11 cellular contexts compared by ENCODE assay signal in the genomic region with DNA sequence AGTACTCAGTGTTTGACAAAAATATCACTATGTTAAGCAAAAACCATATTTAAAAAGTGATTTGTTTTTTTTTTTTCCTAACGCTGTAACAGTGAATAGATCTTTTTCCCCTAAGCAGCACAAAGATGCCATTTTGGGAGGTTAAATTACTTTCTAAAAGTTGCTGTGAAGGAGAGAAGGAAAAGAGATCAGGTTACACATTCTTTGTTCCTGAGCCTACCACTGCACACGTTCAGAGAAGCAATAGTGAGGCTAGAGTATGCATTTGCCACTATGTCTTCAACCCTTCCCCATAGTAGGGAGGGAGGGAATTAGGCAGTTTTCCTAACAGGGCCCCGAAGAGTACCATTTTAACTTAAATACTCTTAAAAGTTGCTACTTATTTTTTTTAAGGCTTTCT. TPM values are rescaled to one million over a fixed set of nuclear protein-coding genes. Genes with fewer than 3 reads are reported as not detected.
DNase-seq lines count a peak whose midpoint lies in the region; ATAC-seq, FAIRE-seq and TF ChIP-seq lines count a peak whose summit lies in the region.
"Had no signal": no experiment of that assay in that cellular context is flagged by ENCODE, and none has a peak within 500 bp of the region (broad histone marks: within the 10 kb centered on the region; RNA-seq: fewer than 3 reads in every experiment).

No MANE protein-coding gene starts in this region.

- H3K4me1 Mint-ChIP-seq in naive thymus-derived CD4-positive, alpha-beta T cell, result peaks cover 0 to 19% (median 13%) of the 10 kb centered on the region in 7 donors
- H3K4me1 Mint-ChIP-seq in Calu3 (ENCODE audit: low read depth, unreplicated experiment), result no peaks in the 10 kb centered on the region

- H2AK5ac ChIP-seq in mesendoderm (ENCODE audit: low read length), result no peak overlapping the region

- no peak overlapping the region for H3K4me3 ChIP-seq in bronchial epithelial cell (ENCODE audit: low read depth, low read length)
- H3K4me3 ChIP-seq in mesendoderm (ENCODE audit: low read length), result no peak overlapping the region
- H3K4me3 ChIP-seq in naive thymus-derived CD4-positive, alpha-beta T cell (ENCODE audit: low read length), result no peak overlapping the region
- H3K4me3 ChIP-seq: body of pancreas, vagina had no signal

- H3K9me3 Mint-ChIP-seq in naive thymus-derived CD4-positive, alpha-beta T cell, result no peaks in the 10 kb centered on the region
- H3K9me3 Mint-ChIP-seq in Calu3 (ENCODE audit: low read depth, unreplicated experiment), result no peaks in the 10 kb centered on the region

- H3K79me2 ChIP-seq in mesendoderm (ENCODE audit: control insufficient read depth, insufficient read depth, low read length), result peaks cover 57% of the 10 kb centered on the region

- no peak overlapping the region for H3K4me3 Mint-ChIP-seq in naive thymus-derived CD4-positive, alpha-beta T cell
- H3K4me3 Mint-ChIP-seq in Calu3 (ENCODE audit: low read depth, unreplicated experiment), result no peak overlapping the region

- H3K9ac ChIP-seq in mesendoderm (ENCODE audit: low read length), result no peak overlapping the region

- H3K27ac Mint-ChIP-seq in naive thymus-derived CD4-positive, alpha-beta T cell, result no peak overlapping the region
- H3K27ac Mint-ChIP-seq in Calu3 (ENCODE audit: unreplicated experiment), result no peak overlapping the region

- H2BK15ac ChIP-seq in mesendoderm (replicated peaks; ENCODE audit: low read depth), result no peak overlapping the region

- H3K4ac ChIP-seq in mesendoderm (ENCODE audit: low read depth, low read length), result no peak overlapping the region

- no peaks in the 10 kb centered on the region for H3K79me1 ChIP-seq in mesendoderm (ENCODE audit: low read length)

- H3K36me3 ChIP-seq in bronchial epithelial cell (ENCODE audit: control insufficient read depth, insufficient read depth, low read length) (no peaks in the 10 kb centered on the region), mesendoderm (ENCODE audit: control insufficient read depth, insufficient read depth, low read length) (no peaks in the 10 kb centered on the region)
- H3K36me3 ChIP-seq in naive thymus-derived CD4-positive, alpha-beta T cell (ENCODE audit: control insufficient read depth in 2 of 3, insufficient read depth in 3 of 3, low read length in 3 of 3), result no peaks in the 10 kb centered on the region
- H3K36me3 ChIP-seq: vagina had no signal

- POLR2A ChIA-PET in naive thymus-derived CD4-positive, alpha-beta T cell (lab: Charles Lee), result no interaction called here

- no peak overlapping the region for H3K18ac ChIP-seq in mesendoderm (ENCODE audit: low read length)

- no peak overlapping the region for H2BK5ac ChIP-seq in mesendoderm (ENCODE audit: low read length)

- CTCF ChIA-PET in naive thymus-derived CD4-positive, alpha-beta T cell (lab: Charles Lee), result no interaction called here
- CTCF ChIA-PET in Calu3 (lab: Charles Lee), result no interaction called here

- H2BK120ac ChIP-seq in mesendoderm (ENCODE audit: low read depth, low read length), result no peak overlapping the region

- intact Hi-C loops in naive thymus-derived CD4-positive, alpha-beta T cell (cut with micrococcal nuclease), result no loop called here
- intact Hi-C loops in Calu3 (cut with micrococcal nuclease; ENCODE audit: unreplicated experiment), result loop anchor here (5.0 kb wide), 1 partner anchor 37 kb away; no protein-coding TSS in a partner anchor

- no peak overlapping the region for H4K5ac ChIP-seq in mesendoderm (ENCODE audit: low read length)

- TF ChIP-seq RAD21 in Ishikawa (IDR thresholded peaks at IDR 0.05; ENCODE audit: low read depth), result no peak

- TF ChIP-seq CTCF in bronchial epithelial cell (IDR thresholded peaks at IDR 0.05; ENCODE audit: insufficient read depth, low read length, severe bottlenecking) (no peak), Calu3 (IDR thresholded peaks at IDR 0.05; ENCODE audit: unreplicated experiment) (no peak)

- H3K4me1 ChIP-seq in mesendoderm (ENCODE audit: control insufficient read depth, low read depth, low read length), result peaks cover 3% of the 10 kb centered on the region
- H3K4me1 ChIP-seq in naive thymus-derived CD4-positive, alpha-beta T cell (ENCODE audit: control insufficient read depth in 2 of 2, insufficient read depth in 2 of 2, low read length in 2 of 2), result no peaks in the 10 kb centered on the region
- H3K4me1 ChIP-seq: body of pancreas had no signal

- no peaks in the 10 kb centered on the region for H3K9me3 ChIP-seq in naive thymus-derived CD4-positive, alpha-beta T cell (ENCODE audit: control insufficient read depth in 2 of 3, low read length in 3 of 3)
- H3K9me3 ChIP-seq: body of pancreas, vagina had no signal

- no peak for FAIRE-seq in bronchial epithelial cell (lab: Jason Lieb, UNC)

- H3K27me3 Mint-ChIP-seq in naive thymus-derived CD4-positive, alpha-beta T cell, result peaks cover 0 to 2% (median 0%) of the 10 kb centered on the region in 5 donors
- no peaks in the 10 kb centered on the region for H3K27me3 Mint-ChIP-seq in Calu3 (ENCODE audit: unreplicated experiment)

- no peak overlapping the region for H3K4me2 ChIP-seq in mesendoderm (ENCODE audit: low read length)

- no peaks in the 10 kb centered on the region for H3K36me3 Mint-ChIP-seq in naive thymus-derived CD4-positive, alpha-beta T cell
- H3K36me3 Mint-ChIP-seq in Calu3 (ENCODE audit: insufficient read depth, unreplicated experiment), result no peaks in the 10 kb centered on the region

- no peak overlapping the region for H4K8ac ChIP-seq in mesendoderm (ENCODE audit: low read depth, low read length)

- ATAC-seq in HG02678 (IDR thresholded peaks at IDR 0.05; ENCODE audit: unreplicated experiment) (no peak), HG02610 (IDR thresholded peaks at IDR 0.05; ENCODE audit: unreplicated experiment) (no peak)
- ATAC-seq in naive thymus-derived CD4-positive, alpha-beta T cell, result no peak
- ATAC-seq: body of pancreas had no signal

- no TSS peak for BruUV-seq in Calu3 (replicated peaks; lab: Mats Ljungman, UMichigan)

- no CpG with 5 or more reads among the region's 3 CpGs for WGBS in mesendoderm (ENCODE audit: extremely low coverage, insufficient coverage, low lambda C conversion rate)

- DNase-seq in AG20443 (ENCODE audit: low spot score), result peak; percentile 63
- DNase-seq in bronchial epithelial cell (ENCODE audit: low read depth), result peak; percentile 54
- peak; percentile 94 for DNase-seq in mesendoderm
- no peak for DNase-seq in naive thymus-derived CD4-positive, alpha-beta T cell
- no peak for DNase-seq in Calu3
- DNase-seq: body of pancreas, nucleus accumbens had no signal

- no peak overlapping the region for H3K23ac ChIP-seq in mesendoderm (ENCODE audit: low read length)

- no peak overlapping the region for H3K27ac ChIP-seq in mesendoderm (ENCODE audit: low read depth, low read length)
- H3K27ac ChIP-seq in naive thymus-derived CD4-positive, alpha-beta T cell (ENCODE audit: low read depth, low read length), result no peak overlapping the region
- H3K27ac ChIP-seq: vagina had no signal

- no peaks in the 10 kb centered on the region for H3K27me3 ChIP-seq in bronchial epithelial cell (ENCODE audit: control insufficient read depth, insufficient read depth, low read length)
- no peaks in the 10 kb centered on the region for H3K27me3 ChIP-seq in mesendoderm (ENCODE audit: insufficient read depth, low read length, poor library complexity)
- H3K27me3 ChIP-seq in naive thymus-derived CD4-positive, alpha-beta T cell (ENCODE audit: control insufficient read depth in 2 of 2, insufficient read depth in 2 of 2, low read length in 2 of 2), result no peaks in the 10 kb centered on the region
- H3K27me3 ChIP-seq: body of pancreas, vagina had no signal

- TF ChIP-seq EP300 in Ishikawa (IDR thresholded peaks at IDR 0.05; ENCODE audit: borderline replicate concordance), result no peak

- no peak overlapping the region for H3K56ac ChIP-seq in mesendoderm (ENCODE audit: low read length)

TF ChIP-seq in Ishikawa, 13 proteins besides CTCF, POLR2A, EP300 and RAD21 (continues in another document):
- TF ChIP-seq, protein P1, sequence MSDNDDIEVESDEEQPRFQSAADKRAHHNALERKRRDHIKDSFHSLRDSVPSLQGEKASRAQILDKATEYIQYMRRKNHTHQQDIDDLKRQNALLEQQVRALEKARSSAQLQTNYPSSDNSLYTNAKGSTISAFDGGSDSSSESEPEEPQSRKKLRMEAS (IDR thresholded peaks at IDR 0.05), result peak; percentile 62
- TF ChIP-seq FOXM1 (IDR thresholded peaks at IDR 0.05; ENCODE audit: borderline replicate concordance, low read depth) (no peak), CREB1 (IDR thresholded peaks at IDR 0.05; ENCODE audit: low read depth) (no peak), ZBTB7A (IDR thresholded peaks at IDR 0.05; ENCODE audit: low read depth) (no peak), YY1 (IDR thresholded peaks at IDR 0.05; ENCODE audit: low read depth) (peak; percentile 72), TAF1 (IDR thresholded peaks at IDR 0.05; ENCODE audit: low read depth) (no peak), NFIC (IDR thresholded peaks at IDR 0.05) (no peak), TEAD4 (IDR thresholded peaks at IDR 0.05) (peak; percentile 80)
- TF ChIP-seq, protein P2, sequence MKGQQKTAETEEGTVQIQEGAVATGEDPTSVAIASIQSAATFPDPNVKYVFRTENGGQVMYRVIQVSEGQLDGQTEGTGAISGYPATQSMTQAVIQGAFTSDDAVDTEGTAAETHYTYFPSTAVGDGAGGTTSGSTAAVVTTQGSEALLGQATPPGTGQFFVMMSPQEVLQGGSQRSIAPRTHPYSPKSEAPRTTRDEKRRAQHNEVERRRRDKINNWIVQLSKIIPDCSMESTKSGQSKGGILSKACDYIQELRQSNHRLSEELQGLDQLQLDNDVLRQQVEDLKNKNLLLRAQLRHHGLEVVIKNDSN (IDR thresholded peaks at IDR 0.05), result no peak

RNA-seq across cellular contexts. Expression of gene BMPR1A, which starts 38.9 kb away (rescaled TPM):
- total RNA-seq in bronchial epithelial cell (29.6 and 32.6 TPM in 2 replicates), Calu3 (2022) (15.7 and 21.4 TPM in 2 replicates)
- polyA plus RNA-seq in mesendoderm (2013, experiment 1 of 2), result 72.9 TPM
- 74.8 TPM for polyA plus RNA-seq in mesendoderm (2013, experiment 2 of 2)
- total RNA-seq in naive thymus-derived CD4-positive, alpha-beta T cell, result 10 to 100 TPM in 2 of 5 experiments, 1 to 10 TPM in 3; 4.3 to 11.3 (median 8.9) TPM
- 1 to 10 TPM; 2.1 to 3.0 TPM for polyA plus RNA-seq in naive thymus-derived CD4-positive, alpha-beta T cell

Comparison
In these comparisons a context has a peak if more than half of its experiments do, and no peak if none do; other contexts are left out.
1. DNase-seq: peak in AG20443 (single experiment), bronchial epithelial cell (single experiment) and mesendoderm (single experiment); none in naive thymus-derived CD4-positive, alpha-beta T cell (0 of 9) and Calu3 (single experiment).